In the genomic region with DNA sequence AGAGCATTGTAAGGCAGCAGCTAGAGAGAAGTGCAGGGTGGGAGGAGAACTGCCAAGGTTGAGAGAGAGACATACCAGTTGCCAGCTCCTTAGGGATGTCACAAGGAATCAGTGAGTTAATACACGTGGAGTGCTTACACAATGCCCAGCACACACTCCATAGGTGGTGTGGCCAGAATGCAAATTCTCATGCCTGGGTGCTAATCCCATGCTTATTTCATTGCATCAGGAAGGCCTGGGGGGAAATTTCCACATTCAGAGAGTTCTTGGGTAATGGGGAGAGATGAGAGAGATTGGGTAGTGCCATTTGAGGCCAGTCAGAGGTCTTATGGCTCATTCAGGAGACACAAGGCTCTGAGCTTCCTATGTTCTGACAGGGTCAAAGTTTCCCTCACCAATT, we compare ENCODE assay signal across 1 cellular context.
TF ChIP-seq lines count a peak whose summit lies in the region.

No MANE protein-coding gene starts in this region.

TF ChIP-seq in GM23338, 12 proteins besides CTCF, POLR2A, EP300 and RAD21:
- TF ChIP-seq CREB1 (CRISPR knock-in tag; IDR thresholded peaks at IDR 0.05; ENCODE audit: low read depth) = no peak
- no peak for TF ChIP-seq ZNF331 (CRISPR knock-in tag; IDR thresholded peaks at IDR 0.05; ENCODE audit: low read depth)
- TF ChIP-seq, protein P1, sequence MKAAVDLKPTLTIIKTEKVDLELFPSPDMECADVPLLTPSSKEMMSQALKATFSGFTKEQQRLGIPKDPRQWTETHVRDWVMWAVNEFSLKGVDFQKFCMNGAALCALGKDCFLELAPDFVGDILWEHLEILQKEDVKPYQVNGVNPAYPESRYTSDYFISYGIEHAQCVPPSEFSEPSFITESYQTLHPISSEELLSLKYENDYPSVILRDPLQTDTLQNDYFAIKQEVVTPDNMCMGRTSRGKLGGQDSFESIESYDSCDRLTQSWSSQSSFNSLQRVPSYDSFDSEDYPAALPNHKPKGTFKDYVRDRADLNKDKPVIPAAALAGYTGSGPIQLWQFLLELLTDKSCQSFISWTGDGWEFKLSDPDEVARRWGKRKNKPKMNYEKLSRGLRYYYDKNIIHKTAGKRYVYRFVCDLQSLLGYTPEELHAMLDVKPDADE (IDR thresholded peaks at IDR 0.05) = no peak
- TF ChIP-seq, protein P2, sequence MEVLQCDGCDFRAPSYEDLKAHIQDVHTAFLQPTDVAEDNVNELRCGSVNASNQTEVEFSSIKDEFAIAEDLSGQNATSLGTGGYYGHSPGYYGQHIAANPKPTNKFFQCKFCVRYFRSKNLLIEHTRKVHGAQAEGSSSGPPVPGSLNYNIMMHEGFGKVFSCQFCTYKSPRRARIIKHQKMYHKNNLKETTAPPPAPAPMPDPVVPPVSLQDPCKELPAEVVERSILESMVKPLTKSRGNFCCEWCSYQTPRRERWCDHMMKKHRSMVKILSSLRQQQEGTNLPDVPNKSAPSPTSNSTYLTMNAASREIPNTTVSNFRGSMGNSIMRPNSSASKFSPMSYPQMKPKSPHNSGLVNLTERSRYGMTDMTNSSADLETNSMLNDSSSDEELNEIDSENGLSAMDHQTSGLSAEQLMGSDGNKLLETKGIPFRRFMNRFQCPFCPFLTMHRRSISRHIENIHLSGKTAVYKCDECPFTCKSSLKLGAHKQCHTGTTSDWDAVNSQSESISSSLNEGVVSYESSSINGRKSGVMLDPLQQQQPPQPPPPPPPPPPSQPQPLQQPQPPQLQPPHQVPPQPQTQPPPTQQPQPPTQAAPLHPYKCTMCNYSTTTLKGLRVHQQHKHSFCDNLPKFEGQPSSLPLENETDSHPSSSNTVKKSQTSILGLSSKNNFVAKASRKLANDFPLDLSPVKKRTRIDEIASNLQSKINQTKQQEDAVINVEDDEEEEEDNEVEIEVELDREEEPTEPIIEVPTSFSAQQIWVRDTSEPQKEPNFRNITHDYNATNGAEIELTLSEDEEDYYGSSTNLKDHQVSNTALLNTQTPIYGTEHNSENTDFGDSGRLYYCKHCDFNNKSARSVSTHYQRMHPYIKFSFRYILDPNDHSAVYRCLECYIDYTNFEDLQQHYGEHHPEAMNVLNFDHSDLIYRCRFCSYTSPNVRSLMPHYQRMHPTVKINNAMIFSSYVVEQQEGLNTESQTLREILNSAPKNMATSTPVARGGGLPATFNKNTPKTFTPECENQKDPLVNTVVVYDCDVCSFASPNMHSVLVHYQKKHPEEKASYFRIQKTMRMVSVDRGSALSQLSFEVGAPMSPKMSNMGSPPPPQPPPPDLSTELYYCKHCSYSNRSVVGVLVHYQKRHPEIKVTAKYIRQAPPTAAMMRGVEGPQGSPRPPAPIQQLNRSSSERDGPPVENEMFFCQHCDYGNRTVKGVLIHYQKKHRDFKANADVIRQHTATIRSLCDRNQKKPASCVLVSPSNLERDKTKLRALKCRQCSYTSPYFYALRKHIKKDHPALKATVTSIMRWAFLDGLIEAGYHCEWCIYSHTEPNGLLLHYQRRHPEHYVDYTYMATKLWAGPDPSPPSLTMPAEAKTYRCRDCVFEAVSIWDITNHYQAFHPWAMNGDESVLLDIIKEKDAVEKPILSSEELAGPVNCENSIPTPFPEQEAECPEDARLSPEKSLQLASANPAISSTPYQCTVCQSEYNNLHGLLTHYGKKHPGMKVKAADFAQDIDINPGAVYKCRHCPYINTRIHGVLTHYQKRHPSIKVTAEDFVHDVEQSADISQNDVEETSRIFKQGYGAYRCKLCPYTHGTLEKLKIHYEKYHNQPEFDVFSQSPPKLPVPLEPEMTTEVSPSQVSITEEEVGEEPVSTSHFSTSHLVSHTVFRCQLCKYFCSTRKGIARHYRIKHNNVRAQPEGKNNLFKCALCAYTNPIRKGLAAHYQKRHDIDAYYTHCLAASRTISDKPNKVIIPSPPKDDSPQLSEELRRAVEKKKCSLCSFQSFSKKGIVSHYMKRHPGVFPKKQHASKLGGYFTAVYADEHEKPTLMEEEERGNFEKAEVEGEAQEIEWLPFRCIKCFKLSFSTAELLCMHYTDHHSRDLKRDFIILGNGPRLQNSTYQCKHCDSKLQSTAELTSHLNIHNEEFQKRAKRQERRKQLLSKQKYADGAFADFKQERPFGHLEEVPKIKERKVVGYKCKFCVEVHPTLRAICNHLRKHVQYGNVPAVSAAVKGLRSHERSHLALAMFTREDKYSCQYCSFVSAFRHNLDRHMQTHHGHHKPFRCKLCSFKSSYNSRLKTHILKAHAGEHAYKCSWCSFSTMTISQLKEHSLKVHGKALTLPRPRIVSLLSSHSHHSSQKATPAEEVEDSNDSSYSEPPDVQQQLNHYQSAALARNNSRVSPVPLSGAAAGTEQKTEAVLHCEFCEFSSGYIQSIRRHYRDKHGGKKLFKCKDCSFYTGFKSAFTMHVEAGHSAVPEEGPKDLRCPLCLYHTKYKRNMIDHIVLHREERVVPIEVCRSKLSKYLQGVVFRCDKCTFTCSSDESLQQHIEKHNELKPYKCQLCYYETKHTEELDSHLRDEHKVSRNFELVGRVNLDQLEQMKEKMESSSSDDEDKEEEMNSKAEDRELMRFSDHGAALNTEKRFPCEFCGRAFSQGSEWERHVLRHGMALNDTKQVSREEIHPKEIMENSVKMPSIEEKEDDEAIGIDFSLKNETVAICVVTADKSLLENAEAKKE (CRISPR knock-in tag; IDR thresholded peaks at IDR 0.05) = no peak
- TF ChIP-seq POLR2AphosphoS5 (IDR thresholded peaks at IDR 0.05; ENCODE audit: low read depth) = no peak
- TF ChIP-seq STAT1 (IDR thresholded peaks at IDR 0.05; ENCODE audit: unreplicated experiment) = no peak
- TF ChIP-seq EZH2phosphoT487 (IDR thresholded peaks at IDR 0.05; ENCODE audit: unreplicated experiment) = no peak
TF ChIP-seq in GM23338: peak in this region for 0.
